15 cellular contexts compared by ENCODE assay signal in genomic region chr3:177968891-177969290, GRCh38.
"Had no signal": no experiment of that assay in that cellular context is flagged by ENCODE, and none has a peak within 500 bp of the region (broad histone marks: within the 10 kb centered on the region; RNA-seq: fewer than 3 reads in every experiment).

No MANE protein-coding gene starts in this region.

- H3K27me3 ChIP-seq: left lung, right lobe of liver, suprapubic skin, upper lobe of right lung had no signal

- H3K27ac ChIP-seq: left lung, right lobe of liver, suprapubic skin, upper lobe of right lung had no signal

- H3K9me3 ChIP-seq: left lung, right lobe of liver, suprapubic skin, upper lobe of right lung had no signal

- ATAC-seq: esophagus mucosa; left lung; natural killer cell treated with Interleukin-12 subunit alpha and Interleukin-12 subunit beta and Interleukin-15 and Interleukin-18, amount 100 ng/mL, for 72 hours; right lobe of liver; upper lobe of right lung had no signal

- H3K4me1 ChIP-seq: left lung, right lobe of liver, suprapubic skin, upper lobe of right lung had no signal

- H3K4me3 ChIP-seq: left lung, right lobe of liver, suprapubic skin, upper lobe of right lung had no signal

- DNase-seq: activated CD4-positive, alpha-beta T cell treated with anti-CD3 and anti-CD28 coated beads, Interleukin-2, amount 50 U/mL, for 4 hours; activated CD4-positive, CD25-positive, alpha-beta regulatory T cell treated with anti-CD3 and anti-CD28 coated beads, Interleukin-2, amount 50 U/mL, for 72 hours; activated T-cell treated with anti-CD3 and anti-CD28 coated beads, Interleukin-2, amount 50 U/mL, for 1 hour; amygdala; dermis blood vessel endothelial cell; head of caudate nucleus; left lung; occipital lobe; right lobe of liver; stimulated activated CD4-positive, alpha-beta T cell treated with anti-CD3 and anti-CD28 coated beads, Interleukin-2, amount 100 ng/mL, for 24 hours; stimulated activated naive CD4-positive, alpha-beta T cell treated with Interleukin-2 at 50 U/mL for 16 hours; upper lobe of right lung had no signal

- H3K36me3 ChIP-seq: left lung, right lobe of liver, suprapubic skin, upper lobe of right lung had no signal
